10 cellular contexts compared by ENCODE assay signal in the genomic region with DNA sequence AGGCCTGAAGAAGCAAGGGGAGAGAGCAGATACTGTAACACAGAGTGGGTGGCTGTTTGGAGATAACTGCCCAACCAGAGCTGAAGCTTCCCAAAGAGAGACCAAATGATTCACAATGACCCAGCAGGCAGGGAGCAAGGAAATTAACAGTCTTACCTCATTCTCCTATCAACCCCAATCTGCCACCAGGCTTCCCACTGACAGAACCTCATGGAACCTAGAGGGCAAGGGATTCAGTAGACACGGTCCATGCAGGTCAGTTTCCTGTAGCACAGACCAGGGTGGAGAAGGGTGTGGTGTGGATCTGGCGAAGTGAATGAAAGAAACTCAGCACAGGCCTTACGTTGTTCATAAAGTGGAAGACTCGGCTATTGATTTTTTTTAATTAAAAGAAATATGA.
"Had no signal": no experiment of that assay in that cellular context is flagged by ENCODE, and none has a peak within 500 bp of the region (broad histone marks: within the 10 kb centered on the region; RNA-seq: fewer than 3 reads in every experiment).

No MANE protein-coding gene starts in this region.

- H3K4me1 ChIP-seq: left ventricle myocardium inferior had no signal

- H3K4me2 ChIP-seq: smooth muscle cell had no signal

- H3K27ac ChIP-seq: left ventricle myocardium inferior, ovary had no signal

- DNase-seq: activated CD4-positive, alpha-beta T cell treated with anti-CD3 and anti-CD28 coated beads, Interleukin-2, amount 50 U/mL, for 4 hours; activated CD4-positive, CD25-positive, alpha-beta regulatory T cell treated with anti-CD3 and anti-CD28 coated beads, Interleukin-2, amount 50 U/mL, for 72 hours; activated naive CD4-positive, alpha-beta T cell treated with anti-CD3 and anti-CD28 coated beads, Interleukin-2, amount 50 U/mL, for 16 hours; activated T-cell treated with anti-CD3 and anti-CD28 coated beads, Interleukin-2, amount 50 U/mL, for 1 hour; amniotic stem cell; effector memory CD8-positive, alpha-beta T cell; hippocampal formation; left ventricle myocardium inferior; ovary had no signal

- ATAC-seq: effector memory CD8-positive, alpha-beta T cell had no signal

- H3K27me3 ChIP-seq: ovary had no signal

- H3K36me3 ChIP-seq: left ventricle myocardium inferior, ovary had no signal

- H3K4me3 ChIP-seq: left ventricle myocardium inferior, ovary, smooth muscle cell had no signal

- H3K9me3 ChIP-seq: left ventricle myocardium inferior, ovary had no signal
